8 cellular contexts compared by ENCODE assay signal in the genomic region with DNA sequence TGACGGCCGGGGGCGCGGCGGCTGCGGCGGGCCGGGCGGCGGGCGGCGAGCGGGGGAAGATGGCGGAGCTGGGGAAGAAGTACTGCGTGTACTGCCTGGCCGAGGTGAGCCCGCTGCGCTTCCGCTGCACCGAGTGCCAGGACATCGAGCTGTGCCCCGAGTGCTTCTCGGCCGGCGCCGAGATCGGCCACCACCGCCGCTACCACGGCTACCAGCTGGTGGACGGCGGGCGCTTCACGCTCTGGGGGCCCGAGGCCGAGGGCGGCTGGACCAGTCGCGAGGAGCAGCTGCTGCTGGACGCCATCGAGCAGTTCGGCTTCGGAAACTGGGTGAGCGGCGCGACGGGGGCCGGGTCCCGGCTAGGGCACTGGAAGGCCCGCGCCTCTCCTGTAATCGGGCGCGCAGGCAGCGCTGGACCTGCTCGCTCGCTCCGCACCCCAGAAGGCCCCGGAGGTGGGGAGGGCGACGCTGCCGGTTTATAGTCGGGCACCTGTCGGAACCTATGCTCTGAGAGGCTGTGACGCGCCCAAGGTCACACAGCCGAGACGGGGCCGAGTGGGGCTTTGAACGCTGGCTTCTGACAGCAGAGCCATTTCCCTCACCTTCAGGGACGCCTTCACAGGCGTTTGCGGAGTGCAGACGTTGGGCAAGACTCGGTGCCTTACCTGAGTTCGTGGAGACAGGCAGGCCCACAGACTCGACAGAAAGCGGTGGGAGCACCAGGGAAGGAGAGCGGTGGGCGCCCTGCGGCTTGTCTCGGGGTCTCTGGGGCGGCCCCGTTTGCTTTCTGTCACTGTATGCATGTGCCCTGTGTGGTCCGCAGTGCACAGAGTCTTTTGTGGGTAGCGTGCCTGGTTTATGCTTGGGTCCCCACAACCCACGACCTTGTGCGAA. TPM values are rescaled to one million over a fixed set of nuclear protein-coding genes. Genes with fewer than 3 reads are reported as not detected.
DNase-seq lines count a peak whose midpoint lies in the region; ATAC-seq, FAIRE-seq and TF ChIP-seq lines count a peak whose summit lies in the region.

No MANE protein-coding gene starts in this region.

- no peak for TF ChIP-seq POLR2A in endothelial cell of umbilical vein (IDR thresholded peaks at IDR 0.05; ENCODE audit: low read depth, low read length)

- peak overlapping the region; percentile 67 for H3K4me2 ChIP-seq in endothelial cell of umbilical vein (ENCODE audit: insufficient read depth, low read length)

- H3K27me3 Mint-ChIP-seq in naive thymus-derived CD8-positive, alpha-beta T cell, result no peaks in the 10 kb centered on the region

- POLR2A ChIA-PET in endothelial cell of umbilical vein (lab: Charles Lee), result interaction anchor here (0.9 to 1.3 kb wide), 3 partner anchors 13 to 57 kb away, joined by 3 to 10 read pairs (median 3); a partner anchor contains a TSS
- POLR2A ChIA-PET in naive thymus-derived CD8-positive, alpha-beta T cell (lab: Charles Lee), result interaction anchor here (0.8 to 6.9 kb wide), 17 partner anchors 13 to 403 kb away, joined by 3 to 172 read pairs (median 5); a partner anchor contains a TSS

- peaks cover 37 to 60% (median 50%) of the 10 kb centered on the region in 4 donors for H3K4me1 Mint-ChIP-seq in naive thymus-derived CD8-positive, alpha-beta T cell

- no peaks in the 10 kb centered on the region for H3K9me1 ChIP-seq in endothelial cell of umbilical vein (replicated peaks; ENCODE audit: control insufficient read depth, extremely low read depth, insufficient read depth, low read length)

- peak; percentile 62 for FAIRE-seq in endothelial cell of umbilical vein (lab: Jason Lieb, UNC)

- peak overlapping the region; percentile 97 for H2AFZ ChIP-seq in endothelial cell of umbilical vein (ENCODE audit: low read depth, low read length)

- peak overlapping the region; percentile 68 for H3K27ac ChIP-seq in endothelial cell of umbilical vein (ENCODE audit: insufficient read depth, low read depth, low read length)
- H3K27ac ChIP-seq in thoracic aorta, result peak overlapping the region; percentile 75 to 82

- peak overlapping the region; percentile 81 for H3K9ac ChIP-seq in endothelial cell of umbilical vein (replicated peaks; ENCODE audit: extremely low read depth, insufficient read depth, low read length)

- peak overlapping the region; percentile 69 to 91 (median 75) for H3K4me3 ChIP-seq in endothelial cell of umbilical vein (replicated peaks in 1 of 3; ENCODE audit: insufficient read depth in 1 of 3, low read depth in 1 of 3, low read length in 3 of 3)
- peak overlapping the region; percentile 93 for H3K4me3 ChIP-seq in thoracic aorta

- CTCF ChIA-PET in endothelial cell of umbilical vein (lab: Charles Lee), result interaction anchor here (0.7 to 4.6 kb wide), 13 partner anchors 9 to 138 kb away, joined by 3 to 41 read pairs (median 7); a partner anchor contains a TSS

- peaks cover 0 to 9% (median 2%) of the 10 kb centered on the region in 3 donors for H3K36me3 Mint-ChIP-seq in naive thymus-derived CD8-positive, alpha-beta T cell

- H3K27me3 ChIP-seq in endothelial cell of umbilical vein (ENCODE audit: control insufficient read depth in 2 of 2, insufficient read depth in 2 of 2, low read length in 2 of 2), result no peaks in the 10 kb centered on the region
- no peaks in the 10 kb centered on the region for H3K27me3 ChIP-seq in thoracic aorta (replicated peaks; ENCODE audit: insufficient read depth)

- H3K4me1 ChIP-seq in endothelial cell of umbilical vein (ENCODE audit: control insufficient read depth, extremely low read depth, insufficient read depth, low read length) (peaks cover 17% of the 10 kb centered on the region), thoracic aorta (ENCODE audit: control insufficient read depth in 1 of 2, low read depth in 2 of 2) (peaks cover 17 to 40% of the 10 kb centered on the region in 2 donors)

- BruUV-seq in endothelial cell of umbilical vein (replicated peaks; lab: Mats Ljungman, UMichigan), result no TSS peak

- H3K4me3 Mint-ChIP-seq in naive thymus-derived CD8-positive, alpha-beta T cell, result peak overlapping the region; percentile 87 to 95 (median 92)

- H3K9me3 ChIP-seq in endothelial cell of umbilical vein (replicated peaks; ENCODE audit: control insufficient read depth, insufficient read depth, low read length), result no peaks in the 10 kb centered on the region
- no peaks in the 10 kb centered on the region for H3K9me3 ChIP-seq in thoracic aorta

- ATAC-seq in GM18499 (IDR thresholded peaks at IDR 0.05; ENCODE audit: insufficient read depth, unreplicated experiment) (peak; percentile 6), thoracic aorta (ENCODE audit: insufficient number of reproducible peaks, low FRiP score, low read depth) (peak; percentile 22)
- ATAC-seq in naive thymus-derived CD8-positive, alpha-beta T cell, result peak; percentile 55 to 67

- H3K79me2 ChIP-seq in endothelial cell of umbilical vein (ENCODE audit: control insufficient read depth, insufficient read depth, low read length), result peaks cover 42% of the 10 kb centered on the region

- no peaks in the 10 kb centered on the region for H4K20me1 ChIP-seq in endothelial cell of umbilical vein (replicated peaks; ENCODE audit: control insufficient read depth, extremely low read depth, insufficient read depth, low read length)

- no peak for TF ChIP-seq CTCF in endothelial cell of umbilical vein (IDR thresholded peaks at IDR 0.05; ENCODE audit: extremely low read depth in 1 of 2, insufficient read depth in 1 of 2, low read depth in 1 of 2, low read length in 2 of 2)
- TF ChIP-seq CTCF in thoracic aorta (IDR thresholded peaks at IDR 0.05), result no peak

- dilution Hi-C loops in endothelial cell of umbilical vein (cut with MboI; ENCODE audit: extremely low pct_ligation_motif_present, low sequenced_read_pairs), result no loop called here

- H3K9me3 Mint-ChIP-seq in naive thymus-derived CD8-positive, alpha-beta T cell, result no peaks in the 10 kb centered on the region

- no peaks in the 10 kb centered on the region for H3K36me3 ChIP-seq in endothelial cell of umbilical vein (ENCODE audit: control insufficient read depth in 2 of 2, extremely low read depth in 1 of 2, insufficient read depth in 2 of 2, low read length in 2 of 2)
- no peaks in the 10 kb centered on the region for H3K36me3 ChIP-seq in thoracic aorta

- H3K27ac Mint-ChIP-seq in naive thymus-derived CD8-positive, alpha-beta T cell, result peak overlapping the region; percentile 68 to 93 (median 88)

- intact Hi-C loops in endothelial cell of umbilical vein (cut with micrococcal nuclease), result loop anchor here (1.0 to 10.0 kb wide), 5 partner anchors 12 to 259 kb away; a partner anchor contains a TSS

- DNase-seq in HCEC 1CT (peak; percentile 33), NAMALWA (ENCODE audit: low spot score) (peak; percentile 63), endothelial cell of umbilical vein (ENCODE audit: low read depth, low spot score) (peak; percentile 70), thoracic aorta (ENCODE audit: low spot score) (no peak), foreskin melanocyte (no peak)
- DNase-seq in activated CD8-positive, alpha-beta memory T cell treated with anti-CD3 and anti-CD28 coated beads, Interleukin-2, amount 50 U/mL, for 4 hours, result peak; percentile 53
- DNase-seq in naive thymus-derived CD8-positive, alpha-beta T cell, result peak; percentile 30 to 74 (median 50)

TF ChIP-seq in endothelial cell of umbilical vein, 7 proteins besides CTCF, POLR2A, EP300 and RAD21:
- no peak for TF ChIP-seq FOS (IDR thresholded peaks at IDR 0.05; ENCODE audit: borderline replicate concordance, insufficient read depth, low read length)
- no peak for TF ChIP-seq GATA2 (IDR thresholded peaks at IDR 0.05; ENCODE audit: insufficient read depth, insufficient read length, low read depth, low read length)
- no peak for TF ChIP-seq JUN (IDR thresholded peaks at IDR 0.05; ENCODE audit: borderline replicate concordance, insufficient read depth, insufficient read length, low read depth)
- no peak for TF ChIP-seq MYC (IDR thresholded peaks at IDR 0.05; ENCODE audit: low read depth, low read length)
- TF ChIP-seq POLR2AphosphoS5 (IDR thresholded peaks at IDR 0.05; ENCODE audit: insufficient read depth, low read depth, low read length), result no peak
- TF ChIP-seq EZH2 (IDR thresholded peaks at IDR 0.05; ENCODE audit: borderline replicate concordance, low read depth, low read length, severe bottlenecking), result no peak
- TF ChIP-seq, protein P1, sequence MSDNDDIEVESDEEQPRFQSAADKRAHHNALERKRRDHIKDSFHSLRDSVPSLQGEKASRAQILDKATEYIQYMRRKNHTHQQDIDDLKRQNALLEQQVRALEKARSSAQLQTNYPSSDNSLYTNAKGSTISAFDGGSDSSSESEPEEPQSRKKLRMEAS (IDR thresholded peaks at IDR 0.05; ENCODE audit: insufficient read depth, insufficient read length), result no peak

RNA-seq across cellular contexts. Expression of a gene that starts 0.6 kb away (rescaled TPM):
- total RNA-seq in endothelial cell of umbilical vein, result 11.5 and 12.3 TPM in 2 replicates
- 5.0 and 5.5 TPM in 2 replicates for polyA plus RNA-seq in endothelial cell of umbilical vein
- 4.9 and 5.4 TPM in 2 replicates for polyA plus RNA-seq in endothelial cell of umbilical vein (2011; cell fraction: cytosol; rRNA removed)
- polyA plus RNA-seq in endothelial cell of umbilical vein (2011; cell fraction: nucleus; rRNA removed), result 4.7 and 5.0 TPM in 2 replicates
- polyA plus RNA-seq in endothelial cell of umbilical vein (2012), result 8.8 and 9.2 TPM in 2 replicates
- polyA minus RNA-seq in endothelial cell of umbilical vein, result 7.7 and 9.0 TPM in 2 replicates
- polyA minus RNA-seq in endothelial cell of umbilical vein (2011; cell fraction: cytosol; rRNA and poly(A)+ RNA removed), result 5.0 TPM
- 4.2 and 4.7 TPM in 2 replicates for polyA minus RNA-seq in endothelial cell of umbilical vein (2011; cell fraction: nucleus; rRNA and poly(A)+ RNA removed)
- total RNA-seq in naive thymus-derived CD8-positive, alpha-beta T cell, result 10 to 100 TPM; 50.5 to 55.2 TPM
- 1 to 10 TPM; 2.6 to 4.8 (median 4.5) TPM for polyA plus RNA-seq in naive thymus-derived CD8-positive, alpha-beta T cell
- 10 to 100 TPM; 21.5 to 24.2 TPM for total RNA-seq in thoracic aorta

RNA-seq across cellular contexts. Expression of a gene that starts 24.1 kb away (rescaled TPM):
- total RNA-seq in endothelial cell of umbilical vein (42.6 and 47.3 TPM in 2 replicates), thoracic aorta (10 to 100 TPM; 26.7 to 40.1 TPM)
- polyA plus RNA-seq in endothelial cell of umbilical vein, result 14.3 and 17.3 TPM in 2 replicates
- 33.0 and 38.6 TPM in 2 replicates for polyA plus RNA-seq in endothelial cell of umbilical vein (2011; cell fraction: cytosol; rRNA removed)
- polyA plus RNA-seq in endothelial cell of umbilical vein (2011; cell fraction: nucleus; rRNA removed), result 19.3 and 26.0 TPM in 2 replicates
- polyA plus RNA-seq in endothelial cell of umbilical vein (2012), result 41.7 and 57.8 TPM in 2 replicates
- polyA minus RNA-seq in endothelial cell of umbilical vein, result 18.9 and 24.6 TPM in 2 replicates
- polyA minus RNA-seq in endothelial cell of umbilical vein (2011; cell fraction: cytosol; rRNA and poly(A)+ RNA removed), result 20.1 TPM
- polyA minus RNA-seq in endothelial cell of umbilical vein (2011; cell fraction: nucleus; rRNA and poly(A)+ RNA removed), result 11.0 and 14.2 TPM in 2 replicates
- 10 to 100 TPM; 37.8 to 39.7 TPM for total RNA-seq in naive thymus-derived CD8-positive, alpha-beta T cell
- polyA plus RNA-seq in naive thymus-derived CD8-positive, alpha-beta T cell, result 10 to 100 TPM; 31.4 to 47.6 (median 36.3) TPM

Comparison
In these comparisons a context has a peak if more than half of its experiments do, and no peak if none do; other contexts are left out.
1. ATAC-seq: peak in every context shown above with its lines; median percentile 61 in naive thymus-derived CD8-positive, alpha-beta T cell; 22 in thoracic aorta; 6 in GM18499.
2. DNase-seq: peak in HCEC 1CT (single experiment), NAMALWA (single experiment), activated CD8-positive, alpha-beta memory T cell treated with anti-CD3 and anti-CD28 coated beads, Interleukin-2, amount 50 U/mL, for 4 hours (single experiment), endothelial cell of umbilical vein (single experiment) and naive thymus-derived CD8-positive, alpha-beta T cell (10 of 10); none in thoracic aorta (single experiment) and foreskin melanocyte (single experiment).